In the genomic region with DNA sequence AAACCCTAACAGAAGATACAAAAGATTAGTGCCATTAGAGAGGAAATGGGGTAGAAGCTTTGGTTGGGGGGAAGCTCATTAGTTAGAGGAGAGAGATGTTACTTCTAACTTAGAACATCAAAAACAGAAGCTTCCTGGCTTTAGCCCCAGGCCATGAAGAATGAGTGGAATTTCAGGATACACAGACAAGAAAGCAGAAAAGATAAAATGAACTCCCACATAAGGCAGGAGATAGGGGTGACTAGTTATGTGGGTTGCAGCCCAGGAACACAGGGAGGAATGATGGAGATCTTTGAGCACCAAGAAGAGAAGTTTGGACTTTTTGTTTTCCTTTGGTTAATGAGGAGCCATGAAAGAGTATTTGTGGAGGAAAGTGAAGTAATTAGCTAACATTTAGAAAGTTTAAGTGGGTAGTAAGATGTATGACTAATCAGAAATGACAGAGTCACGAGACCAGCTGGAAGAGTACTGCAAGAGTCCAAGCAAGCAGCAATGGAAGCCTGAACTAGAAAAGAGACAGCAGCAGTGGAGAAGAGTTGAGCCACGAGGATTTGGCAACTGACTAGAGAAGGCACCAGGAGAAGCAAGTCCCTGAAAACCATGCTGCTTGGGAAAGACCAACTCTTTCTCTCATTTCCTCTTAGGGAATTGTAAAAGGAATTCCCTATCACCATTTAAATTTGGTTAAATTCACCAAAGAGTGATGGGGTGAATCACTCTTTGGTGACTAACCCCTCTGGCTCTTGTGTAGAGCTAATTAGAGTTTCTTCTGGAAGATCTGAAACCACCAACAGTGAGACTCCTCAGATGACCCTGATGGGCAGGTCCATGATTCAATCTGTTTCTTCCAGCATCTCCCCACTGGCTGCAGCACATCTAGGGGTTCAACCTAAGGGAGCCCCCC, we compare ENCODE assay signal across 9 cellular contexts.
DNase-seq lines count a peak whose midpoint lies in the region; TF ChIP-seq lines count a peak whose summit lies in the region.
"Had no signal": no experiment of that assay in that cellular context is flagged by ENCODE, and none has a peak within 500 bp of the region (broad histone marks: within the 10 kb centered on the region; RNA-seq: fewer than 3 reads in every experiment).

No MANE protein-coding gene starts in this region.

- WGBS in smooth muscle cell (ENCODE audit: low lambda C conversion rate), result 19% methylated on average over 2 of the region's 2 CpGs

- no peak overlapping the region for H3K27ac Mint-ChIP-seq in CD4-positive, alpha-beta memory T cell
- H3K27ac Mint-ChIP-seq: T-helper 17 cell had no signal

- H3K9me3 ChIP-seq in fibroblast of lung (ENCODE audit: control insufficient read depth, insufficient read depth, low read depth, low read length), result no peaks in the 10 kb centered on the region
- no peaks in the 10 kb centered on the region for H3K9me3 ChIP-seq in smooth muscle cell (replicated peaks; ENCODE audit: low read depth)
- no peaks in the 10 kb centered on the region for H3K9me3 ChIP-seq in CD4-positive, alpha-beta memory T cell (ENCODE audit: control insufficient read depth in 1 of 2, low read length in 2 of 2)

- H3K27ac ChIP-seq in fibroblast of lung (ENCODE audit: insufficient read depth, low read length) (peak overlapping the region; percentile 74), smooth muscle cell (ENCODE audit: low read depth) (peak overlapping the region; percentile 93)
- H3K27ac ChIP-seq in CD4-positive, alpha-beta memory T cell (ENCODE audit: low read depth, low read length), result no peak overlapping the region

- CTCF ChIA-PET in CD4-positive, alpha-beta memory T cell (lab: Charles Lee; ENCODE audit: partially characterized antibody), result no interaction called here

- H3K4me1 ChIP-seq in fibroblast of lung (ENCODE audit: control insufficient read depth, extremely low read depth, insufficient read depth, low read length) (peaks cover 35% of the 10 kb centered on the region), smooth muscle cell (ENCODE audit: low read depth) (peaks cover 27% of the 10 kb centered on the region)
- no peaks in the 10 kb centered on the region for H3K4me1 ChIP-seq in CD4-positive, alpha-beta memory T cell (ENCODE audit: insufficient read depth, low read length)

- H3F3A ChIP-seq in smooth muscle cell (ENCODE audit: low read depth), result peaks cover 10% of the 10 kb centered on the region

- H3K36me3 ChIP-seq in fibroblast of lung (ENCODE audit: control insufficient read depth, insufficient read depth, low read length) (no peaks in the 10 kb centered on the region), smooth muscle cell (ENCODE audit: low read depth) (no peaks in the 10 kb centered on the region)
- H3K36me3 ChIP-seq in CD4-positive, alpha-beta memory T cell (ENCODE audit: insufficient read depth, low read length), result no peaks in the 10 kb centered on the region

- H3K4me1 Mint-ChIP-seq in CD4-positive, alpha-beta memory T cell, result no peaks in the 10 kb centered on the region
- H3K4me1 Mint-ChIP-seq: T-helper 17 cell had no signal

- DNase-seq in GM04503 (ENCODE audit: low read depth) (peak; percentile 96), RPMI7951 (ENCODE audit: low read depth) (peak; percentile 93), fibroblast of lung (ENCODE audit: low read depth in 2 of 2) (peak; percentile 85 to 96), smooth muscle cell (lab: John Stamatoyannopoulos, UW; ENCODE audit: unreplicated experiment) (no peak), superior temporal gyrus (ENCODE audit: extremely low spot score) (no peak), NCI-H1930 (lab: John Stamatoyannopoulos, UW) (no peak)
- DNase-seq in CD4-positive, alpha-beta memory T cell, result no peak
- DNase-seq: stimulated activated CD4-positive, alpha-beta T cell treated with anti-CD3 and anti-CD28 coated beads, Interleukin-2, amount 100 ng/mL, for 48 hours; T-helper 17 cell had no signal

- H3K36me3 Mint-ChIP-seq in CD4-positive, alpha-beta memory T cell, result no peaks in the 10 kb centered on the region

- H3K4me3 ChIP-seq in fibroblast of lung (replicated peaks in 1 of 4; ENCODE audit: control extremely low read depth in 1 of 4, insufficient read depth in 1 of 4, low read depth in 3 of 4, low read length in 4 of 4) (no peak overlapping the region), smooth muscle cell (no peak overlapping the region)
- no peak overlapping the region for H3K4me3 ChIP-seq in CD4-positive, alpha-beta memory T cell (ENCODE audit: low read length in 2 of 2)

- POLR2A ChIA-PET in CD4-positive, alpha-beta memory T cell (lab: Charles Lee; ENCODE audit: partially characterized antibody), result no interaction called here

- H3K27me3 ChIP-seq in fibroblast of lung (ENCODE audit: control insufficient read depth, insufficient read depth, low read length) (no peaks in the 10 kb centered on the region), smooth muscle cell (ENCODE audit: low read depth) (no peaks in the 10 kb centered on the region)
- no peaks in the 10 kb centered on the region for H3K27me3 ChIP-seq in CD4-positive, alpha-beta memory T cell (ENCODE audit: insufficient read depth, low read length)

- TF ChIP-seq CTCF in fibroblast of lung (conservative IDR thresholded peaks at IDR 0.05 in 1 of 2, IDR thresholded peaks at IDR 0.05 in 1 of 2; ENCODE audit: low read depth in 1 of 2, low read length in 2 of 2) (no peak), smooth muscle cell (IDR thresholded peaks at IDR 0.05; ENCODE audit: borderline replicate concordance, insufficient read depth, poor library complexity, severe bottlenecking) (no peak)

- H3K4me2 ChIP-seq in fibroblast of lung (ENCODE audit: extremely low read depth, insufficient read depth, low read length) (peak overlapping the region; percentile 42), smooth muscle cell (peak overlapping the region; percentile 58)

- intact Hi-C loops in CD4-positive, alpha-beta memory T cell (cut with micrococcal nuclease), result no loop called here

- H4K20me1 ChIP-seq in fibroblast of lung (ENCODE audit: control insufficient read depth, extremely low read depth, insufficient read depth, low read length) (no peaks in the 10 kb centered on the region), smooth muscle cell (ENCODE audit: low read depth) (no peaks in the 10 kb centered on the region)

- H3K9ac ChIP-seq in fibroblast of lung (ENCODE audit: insufficient read depth, low read length) (no peak overlapping the region), smooth muscle cell (ENCODE audit: low read depth) (peak overlapping the region; percentile 50)

- H2AFZ ChIP-seq in fibroblast of lung (ENCODE audit: low read length), result no peak overlapping the region
- H2AFZ ChIP-seq in smooth muscle cell (ENCODE audit: low read depth), result peak overlapping the region; percentile 6

- H3K79me2 ChIP-seq in fibroblast of lung (ENCODE audit: control insufficient read depth, insufficient read depth, low read length), result peaks cover 10% of the 10 kb centered on the region
- H3K79me2 ChIP-seq in smooth muscle cell (ENCODE audit: low read depth), result no peaks in the 10 kb centered on the region

- no peaks in the 10 kb centered on the region for H3K9me3 Mint-ChIP-seq in CD4-positive, alpha-beta memory T cell

- H3K4me3 Mint-ChIP-seq in CD4-positive, alpha-beta memory T cell, result no peak overlapping the region
- H3K4me3 Mint-ChIP-seq: T-helper 17 cell had no signal

- H3K27me3 Mint-ChIP-seq in CD4-positive, alpha-beta memory T cell, result peaks cover 0 to 1% of the 10 kb centered on the region in 2 donors

Comparison
In these comparisons a context has a peak if more than half of its experiments do, and no peak if none do; other contexts are left out.
1. DNase-seq: peak in GM04503 (single experiment), RPMI7951 (single experiment) and fibroblast of lung (2 of 2); none in smooth muscle cell (single experiment), superior temporal gyrus (single experiment), CD4-positive, alpha-beta memory T cell (0 of 5) and NCI-H1930 (0 of 2).